ENCODE assay signal across 14 cellular contexts in genomic region chr4:107392380-107392779, GRCh38.
"Had no signal": no experiment of that assay in that cellular context is flagged by ENCODE, and none has a peak within 500 bp of the region (broad histone marks: within the 10 kb centered on the region; RNA-seq: fewer than 3 reads in every experiment).

No MANE protein-coding gene starts in this region.

- DNase-seq: activated B cell treated with CpG ODN at 0.5 μM for 24 hours; activated CD4-positive, alpha-beta T cell treated with anti-CD3 and anti-CD28 coated beads, Interleukin-2, amount 50 U/mL, for 1 hour; activated naive CD4-positive, alpha-beta T cell treated with anti-CD3 and anti-CD28 coated beads, Interleukin-2, amount 10 ng/mL, durations not matched to agents 7 days and 5 days; activated T-cell treated with anti-CD3 and anti-CD28 coated beads for 4 hours; hippocampal formation; naive thymus-derived CD4-positive, alpha-beta T cell; posterior cingulate gyrus; spleen; stimulated activated naive CD4-positive, alpha-beta T cell; upper lobe of left lung had no signal

- ATAC-seq: activated T-helper 17 cell treated with anti-CD3 and anti-CD28 coated beads, Interleukin-2, amount 50 U/mL, for 72 hours; naive thymus-derived CD4-positive, alpha-beta T cell had no signal

- H3K9me3 ChIP-seq: adrenal gland, right atrium auricular region, spleen had no signal

- H3K4me3 ChIP-seq: lung, right atrium auricular region, spleen, upper lobe of left lung had no signal

- H3K27ac ChIP-seq: right atrium auricular region, spleen, upper lobe of left lung had no signal

- H3K27me3 ChIP-seq: adrenal gland, right atrium auricular region, spleen, upper lobe of left lung had no signal

- H3K4me1 ChIP-seq: adrenal gland, right atrium auricular region, spleen, upper lobe of left lung had no signal

- H3K36me3 ChIP-seq: adrenal gland, right atrium auricular region, spleen, upper lobe of left lung had no signal
